ENCODE assay signal across 8 cellular contexts in genomic region chr3:172094621-172095557, GRCh38. TPM values are rescaled to one million over a fixed set of nuclear protein-coding genes. Genes with fewer than 3 reads are reported as not detected.
DNase-seq lines count a peak whose midpoint lies in the region; ATAC-seq and TF ChIP-seq lines count a peak whose summit lies in the region.

No MANE protein-coding gene starts in this region.

- no peak for TF ChIP-seq POLR2A in thyroid gland (IDR thresholded peaks at IDR 0.05)

- no peaks in the 10 kb centered on the region for H3K27me3 ChIP-seq in thyroid gland

- intact Hi-C loops in thyroid gland (cut with DNase I): no loop called here

- H3K4me3 ChIP-seq in cardiac fibroblast (replicated peaks in 1 of 2; ENCODE audit: low read depth in 2 of 2, low read length in 2 of 2): no peak overlapping the region
- no peak overlapping the region for H3K4me3 ChIP-seq in thyroid gland (replicated peaks in 1 of 3)

- DNase-seq in GM10248 (ENCODE audit: extremely low spot score): peak; percentile 40
- peak in 1 of 2 donors; percentile 40 for DNase-seq in cardiac fibroblast (ENCODE audit: low read depth in 2 of 2)
- no peak for DNase-seq in thyroid gland
- no peak for DNase-seq in hepatic stellate cell (ENCODE audit: low spot score)
- DNase-seq in HCEC 1CT: no peak
- no peak for DNase-seq in NOMO-1 treated with dmso at 0.1 percent for 144 hours (lab: John Stamatoyannopoulos, UW; ENCODE audit: unreplicated experiment)

- H3K9me3 ChIP-seq in thyroid gland: no peaks in the 10 kb centered on the region

- H3K4me1 ChIP-seq in thyroid gland: peaks cover 19 to 63% of the 10 kb centered on the region in 2 donors

- 89 to 92% methylated on average over 7 of the region's 7 CpGs for WGBS in thyroid gland, 2 donors

- H3K27ac ChIP-seq in thyroid gland: peak overlapping the region in 2 of 3 donors; percentile 13 to 16

- H3K36me3 ChIP-seq in thyroid gland: no peaks in the 10 kb centered on the region

- ATAC-seq in GM19468 (IDR thresholded peaks at IDR 0.05; ENCODE audit: extremely low read depth, unreplicated experiment) (peak; percentile 91), HG03457 (IDR thresholded peaks at IDR 0.05; ENCODE audit: unreplicated experiment) (peak; percentile 81)

- peak; percentile 14 for TF ChIP-seq CTCF in GM10248 (IDR thresholded peaks at IDR 0.05; ENCODE audit: control extremely low read depth, extremely low read depth, low read depth, missing control alignments)
- peak; percentile 6 for TF ChIP-seq CTCF in cardiac fibroblast (IDR thresholded peaks at IDR 0.05; ENCODE audit: low read depth, low read length)
- no peak for TF ChIP-seq CTCF in thyroid gland (IDR thresholded peaks at IDR 0.05)

- POLR2A ChIA-PET in GM10248 (lab: Yijun Ruan, JAX): interaction anchor here (1.0 kb wide), 1 partner anchor 13 kb away, joined by 4 read pairs; no protein-coding TSS in a partner anchor

- CTCF ChIA-PET in GM10248 (lab: Yijun Ruan, JAX): interaction anchor here (1.1 to 5.5 kb wide), 7 partner anchors 10 to 83 kb away, joined by 3 to 30 read pairs (median 3); no protein-coding TSS in a partner anchor

RNA-seq across cellular contexts. Expression of gene FNDC3B, which starts 55.5 kb away (rescaled TPM):
- total RNA-seq in thyroid gland: 100 to 1,000 TPM; 118 to 172 (median 146) TPM

Comparison
In these comparisons a context has a peak if more than half of its experiments do, and no peak if none do; other contexts are left out.
1. CTCF ChIP-seq: peak in GM10248 (single experiment) and cardiac fibroblast (single experiment); none in thyroid gland (0 of 6).